20 cellular contexts compared by ENCODE assay signal in the genomic region with DNA sequence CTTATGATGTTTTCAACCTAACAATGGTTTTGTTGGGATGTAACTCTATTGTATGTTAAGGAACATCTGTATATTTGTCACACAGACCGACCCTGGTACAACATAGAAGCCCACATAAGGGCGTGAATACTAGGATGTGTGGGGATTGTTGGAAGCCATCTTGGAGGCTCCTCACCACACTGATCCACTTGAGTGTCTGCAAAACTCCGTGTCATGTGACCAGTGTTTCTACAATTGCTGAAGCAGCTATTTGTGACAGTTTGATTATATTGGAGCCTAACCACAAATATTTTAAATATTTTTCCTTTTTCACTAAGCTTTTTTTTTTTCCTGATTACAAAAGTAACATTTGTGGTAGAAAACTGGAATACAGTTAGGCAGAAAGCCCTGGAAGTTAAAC. TPM values are rescaled to one million over a fixed set of nuclear protein-coding genes. Genes with fewer than 3 reads are reported as not detected.
DNase-seq lines count a peak whose midpoint lies in the region; ATAC-seq, FAIRE-seq and TF ChIP-seq lines count a peak whose summit lies in the region.
"Had no signal": no experiment of that assay in that cellular context is flagged by ENCODE, and none has a peak within 500 bp of the region (broad histone marks: within the 10 kb centered on the region; RNA-seq: fewer than 3 reads in every experiment).

No MANE protein-coding gene starts in this region.

- POLR2A ChIA-PET in AG04450 (lab: Yijun Ruan, JAX) (interaction anchor here (0.7 to 1.0 kb wide), 2 partner anchors 32 to 82 kb away, joined by 4 to 5 read pairs; no protein-coding TSS in a partner anchor), GM12878 (lab: Charles Lee) (interaction anchor here (1.5 kb wide), 1 partner anchor 24 kb away, joined by 5 read pairs; no protein-coding TSS in a partner anchor)

- SMC1A ChIA-PET in GM12878 (lab: Charles Lee; ENCODE audit: uncharacterized antibody, unreplicated experiment) = interaction anchor here (0.6 to 1.3 kb wide), 5 partner anchors 10 to 62 kb away, joined by 3 read pairs; no protein-coding TSS in a partner anchor

- peaks cover 9% of the 10 kb centered on the region for H3K4me1 ChIP-seq in GM12878 (ENCODE audit: control insufficient read depth, insufficient read depth, low read length)
- H3K4me1 ChIP-seq in kidney (ENCODE audit: control insufficient read depth in 1 of 2, insufficient read depth in 1 of 2, low read depth in 1 of 2, low read length in 2 of 2) = no peaks in the 10 kb centered on the region
- H3K4me1 ChIP-seq: parathyroid adenoma had no signal

- peaks cover 0 to 2% of the 10 kb centered on the region in 2 experiments; a peak in 1 of 4 replicates for H3K36me3 ChIP-seq in GM12878 (ENCODE audit: control insufficient read depth in 2 of 2, insufficient read depth in 2 of 2, low read length in 1 of 2)
- H3K36me3 ChIP-seq in kidney (ENCODE audit: control insufficient read depth in 1 of 2, insufficient read depth in 2 of 2, low read length in 2 of 2) = no peaks in the 10 kb centered on the region
- H3K36me3 ChIP-seq: upper lobe of right lung had no signal

- BruUV-seq in GM12878 (replicated peaks; lab: Mats Ljungman, UMichigan) = no TSS peak

- H3K27me3 Mint-ChIP-seq in stimulated activated naive CD8-positive, alpha-beta T cell treated with anti-CD3 and anti-CD28 coated beads, Interleukin-15, amount 100 ng/mL, for 72 hours = no peaks in the 10 kb centered on the region
- H3K27me3 Mint-ChIP-seq: activated CD4-positive, alpha-beta T cell treated with anti-CD3 and anti-CD28 coated beads, Interleukin-2, amount 10 ng/mL, durations not matched to agents 24 days and 14 days; brain; stimulated activated memory B cell treated with anti-CD40 and anti-IgM and Interleukin-4, amounts not matched to agents 10 μg/mL and 1 μg/mL and 100 μg/mL, for 72 hours had no signal

- H3K4me1 Mint-ChIP-seq in stimulated activated naive CD8-positive, alpha-beta T cell treated with anti-CD3 and anti-CD28 coated beads, Interleukin-15, amount 100 ng/mL, for 72 hours = peaks cover 42% of the 10 kb centered on the region
- H3K4me1 Mint-ChIP-seq: activated CD4-positive, alpha-beta T cell treated with anti-CD3 and anti-CD28 coated beads, Interleukin-2, amount 10 ng/mL, durations not matched to agents 24 days and 14 days had no signal

- DNase-seq in AG04450 (ENCODE audit: low read depth, low spot score) (peak; percentile 71), HFF-Myc (ENCODE audit: extremely low read depth, low read depth) (peak; percentile 20), GM12878 (ENCODE audit: low read depth, low spot score) (no peak), kidney (no peak), left cardiac atrium (no peak)
- DNase-seq in stimulated activated naive CD8-positive, alpha-beta T cell treated with anti-CD3 and anti-CD28 coated beads, Interleukin-15, amount 100 ng/mL, for 72 hours = no peak
- DNase-seq: activated CD4-positive, alpha-beta T cell treated with anti-CD3 and anti-CD28 coated beads, Interleukin-2, amount 10 ng/mL, durations not matched to agents 24 days and 14 days; activated CD8-positive, alpha-beta memory T cell treated with anti-CD3 and anti-CD28 coated beads, Interleukin-2, amount 50 U/mL, for 48 hours; activated naive CD4-positive, alpha-beta T cell treated with anti-CD3 and anti-CD28 coated beads for 36 hours; dorsolateral prefrontal cortex; left ventricle myocardium superior; MV-4-11; NCI-H524; upper lobe of right lung had no signal

- H3K4me3 ChIP-seq in AG04450 (ENCODE audit: low read depth, low read length) (no peak overlapping the region), HFF-Myc (replicated peaks; ENCODE audit: low read depth, low read length) (no peak overlapping the region), GM12878 (no peak overlapping the region), kidney (ENCODE audit: low read length in 2 of 2) (no peak overlapping the region)
- H3K4me3 ChIP-seq: dorsolateral prefrontal cortex, upper lobe of right lung had no signal

- no peak overlapping the region for H2AFZ ChIP-seq in GM12878 (ENCODE audit: control insufficient read depth, low read depth, low read length)
- H2AFZ ChIP-seq: parathyroid adenoma had no signal

- no peak overlapping the region for H3K4me2 ChIP-seq in GM12878 (ENCODE audit: control insufficient read depth, insufficient read depth)

- no peak for ATAC-seq in GM12878
- no peak for ATAC-seq in activated CD4-positive, CD25-positive, alpha-beta regulatory T cell treated with anti-CD3 and anti-CD28 coated beads, Interleukin-2, amount 50 U/mL, for 24 hours
- ATAC-seq in left cardiac atrium = no peak
- no peak for ATAC-seq in HG02642 (IDR thresholded peaks at IDR 0.05; ENCODE audit: poor library complexity, unreplicated experiment)
- ATAC-seq in stimulated activated naive CD8-positive, alpha-beta T cell treated with anti-CD3 and anti-CD28 coated beads, Interleukin-15, amount 100 ng/mL, for 72 hours = no peak
- ATAC-seq: stimulated activated memory B cell treated with anti-CD40 and anti-IgM and Interleukin-4, amounts not matched to agents 10 μg/mL and 1 μg/mL and 100 μg/mL, for 72 hours had no signal

- H3K27ac Mint-ChIP-seq in stimulated activated naive CD8-positive, alpha-beta T cell treated with anti-CD3 and anti-CD28 coated beads, Interleukin-15, amount 100 ng/mL, for 72 hours = no peak overlapping the region
- H3K27ac Mint-ChIP-seq: activated CD4-positive, alpha-beta T cell treated with anti-CD3 and anti-CD28 coated beads, Interleukin-2, amount 10 ng/mL, durations not matched to agents 24 days and 14 days; activated naive CD4-positive, alpha-beta T cell treated with anti-CD3 and anti-CD28 coated beads for 36 hours; stimulated activated memory B cell treated with anti-CD40 and anti-IgM and Interleukin-4, amounts not matched to agents 10 μg/mL and 1 μg/mL and 100 μg/mL, for 72 hours had no signal

- intact Hi-C loops in GM12878 (cut with micrococcal nuclease; ENCODE audit: unreplicated experiment) (no loop called here), kidney (cut with DNase I) (no loop called here), left cardiac atrium (cut with DNase I) (no loop called here)

- FAIRE-seq in GM12878 (lab: Jason Lieb, UNC) (no peak), kidney (lab: Jason Lieb, UNC) (peak; percentile 51)
- FAIRE-seq: GM12891 had no signal

- RAD21 ChIA-PET in GM12878 (lab: Charles Lee; ENCODE audit: unreplicated experiment) = no interaction called here

- no peak for TF ChIP-seq RAD21 in GM12878 (IDR thresholded peaks at IDR 0.05; ENCODE audit: insufficient read depth, low read depth, low read length)

- H3K27me3 ChIP-seq in AG04450 (ENCODE audit: control insufficient read depth, insufficient read depth, low read length) (no peaks in the 10 kb centered on the region), GM12878 (replicated peaks in 1 of 2; ENCODE audit: control insufficient read depth in 2 of 2, insufficient read depth in 2 of 2, low read length in 1 of 2) (no peaks in the 10 kb centered on the region)
- H3K27me3 ChIP-seq: dorsolateral prefrontal cortex, upper lobe of right lung had no signal

- no peak overlapping the region for H3K4me3 Mint-ChIP-seq in stimulated activated naive CD8-positive, alpha-beta T cell treated with anti-CD3 and anti-CD28 coated beads, Interleukin-15, amount 100 ng/mL, for 72 hours
- H3K4me3 Mint-ChIP-seq: activated CD4-positive, alpha-beta T cell treated with anti-CD3 and anti-CD28 coated beads, Interleukin-2, amount 10 ng/mL, durations not matched to agents 24 days and 14 days; activated naive CD4-positive, alpha-beta T cell treated with anti-CD3 and anti-CD28 coated beads for 36 hours; stimulated activated memory B cell treated with anti-CD40 and anti-IgM and Interleukin-4, amounts not matched to agents 10 μg/mL and 1 μg/mL and 100 μg/mL, for 72 hours had no signal

- in situ Hi-C loops in GM12878 (cut with MboI) = no loop called here

- CTCF ChIA-PET in AG04450 (lab: Charles Lee) = interaction anchor here (0.6 kb wide), 2 partner anchors 19 to 241 kb away, joined by 3 read pairs; no protein-coding TSS in a partner anchor
- CTCF ChIA-PET in GM12878 (lab: Yijun Ruan, JAX) = interaction anchor here (1.0 kb wide), 1 partner anchor 8 kb away, joined by 3 read pairs; no protein-coding TSS in a partner anchor

- H3K9me3 Mint-ChIP-seq in stimulated activated naive CD8-positive, alpha-beta T cell treated with anti-CD3 and anti-CD28 coated beads, Interleukin-15, amount 100 ng/mL, for 72 hours = peaks cover 6 to 8% of the 10 kb centered on the region in 2 donors
- H3K9me3 Mint-ChIP-seq: activated CD4-positive, alpha-beta T cell treated with anti-CD3 and anti-CD28 coated beads, Interleukin-2, amount 10 ng/mL, durations not matched to agents 24 days and 14 days had no signal

- no peaks in the 10 kb centered on the region for H4K20me1 ChIP-seq in GM12878 (ENCODE audit: control insufficient read depth, insufficient read depth)

- 93% methylated on average over 3 of the region's 3 CpGs for WGBS in GM12878 (ENCODE audit: insufficient coverage, insufficient replicate concordance, low lambda C conversion rate, missing lambda C conversion rate)

- no peak for TF ChIP-seq EP300 in GM12878 (IDR thresholded peaks at IDR 0.05; ENCODE audit: borderline replicate concordance in 1 of 2, control insufficient read depth in 1 of 2, low read depth in 2 of 2, low read length in 2 of 2)

- no peak for TF ChIP-seq POLR2A in GM12878 (IDR thresholded peaks at IDR 0.05; ENCODE audit: low read depth, low read length)

- peaks cover 11% of the 10 kb centered on the region for H3K79me2 ChIP-seq in GM12878 (ENCODE audit: control insufficient read depth, insufficient read depth, low read length)

- H3K9ac ChIP-seq in GM12878 (ENCODE audit: control insufficient read depth, insufficient read depth, low read length) (no peak overlapping the region), kidney (ENCODE audit: low read length in 2 of 2) (no peak overlapping the region)
- H3K9ac ChIP-seq: parathyroid adenoma had no signal

- no peak for TF ChIP-seq CTCF in AG04450 (IDR thresholded peaks at IDR 0.05; ENCODE audit: low read depth, low read length)
- no peak for TF ChIP-seq CTCF in HFF-Myc (IDR thresholded peaks at IDR 0.05; ENCODE audit: low read depth, low read length, missing control alignments)
- no peak for TF ChIP-seq CTCF in GM12878 (IDR thresholded peaks at IDR 0.05 in 2 of 3, conservative IDR thresholded peaks at IDR 0.05 in 1 of 3; ENCODE audit: control insufficient read depth in 2 of 3, extremely low read depth in 1 of 3, insufficient read depth in 1 of 3, low read depth in 3 of 3, low read length in 3 of 3)
- TF ChIP-seq CTCF in kidney (IDR thresholded peaks at IDR 0.05; ENCODE audit: borderline replicate concordance, extremely low read depth, insufficient read depth) = no peak

- H3K27ac ChIP-seq in AG04450 (ENCODE audit: low read depth, low read length) = no peak overlapping the region
- no peak overlapping the region for H3K27ac ChIP-seq in GM12878 (ENCODE audit: control insufficient read depth, insufficient read depth)
- no peak overlapping the region for H3K27ac ChIP-seq in kidney (ENCODE audit: low read depth in 2 of 2, low read length in 2 of 2)
- H3K27ac ChIP-seq: dorsolateral prefrontal cortex, parathyroid adenoma, upper lobe of right lung had no signal

- H3K9me3 ChIP-seq in AG04450 (ENCODE audit: control insufficient read depth, insufficient read depth, low read length) = no peaks in the 10 kb centered on the region
- peaks cover 2% of the 10 kb centered on the region; the same call in 2 of the 3 replicates for H3K9me3 ChIP-seq in GM12878 (replicated peaks; ENCODE audit: control insufficient read depth, insufficient read depth, low read length)
- no peaks in the 10 kb centered on the region for H3K9me3 ChIP-seq in kidney (ENCODE audit: control insufficient read depth in 1 of 2, low read length in 2 of 2)
- H3K9me3 ChIP-seq: upper lobe of right lung had no signal

RNA-seq across cellular contexts. Expression of gene RALA, which starts 27.9 kb away (rescaled TPM):
- polyA plus RNA-seq in AG04450 (2011; rRNA removed) = 45.0 and 59.2 TPM in 2 replicates
- polyA minus RNA-seq in AG04450 (2011; rRNA and poly(A)+ RNA removed) = 58.6 and 65.6 TPM in 2 replicates
- total RNA-seq in GM12878 (2013; cell fraction: nucleolus; rRNA removed) = 14.2 and 15.5 TPM in 2 replicates
- total RNA-seq in GM12878 (2014; rRNA removed) = 7.5 and 8.7 TPM in 2 replicates
- 23.5 and 26.3 TPM in 2 replicates for total RNA-seq in GM12878 (2014; rRNA removed; fragmentation: Illumina TruSeq; extraction: Trizol)
- total RNA-seq in GM12878 (2021) = 22.7 and 27.8 TPM in 2 replicates
- polyA plus RNA-seq in GM12878 (2011; ENCODE audit: low read depth) = 11.7 TPM
- polyA plus RNA-seq in GM12878 (2011; rRNA removed) = 34.6 and 40.7 TPM in 2 replicates
- 11.8 and 12.1 TPM in 2 replicates for polyA plus RNA-seq in GM12878 (2011; cell fraction: cytosol; rRNA removed)
- polyA plus RNA-seq in GM12878 (2011; cell fraction: nucleus; rRNA removed) = 9.0 and 11.2 TPM in 2 replicates
- 19.9 and 20.0 TPM in 2 replicates for polyA plus RNA-seq in GM12878 (2012)
- 29.9 and 38.2 TPM in 2 replicates for polyA plus RNA-seq in GM12878 (2014; fragmentation: Illumina TruSeq; extraction: Trizol)
- 10 to 100 TPM in 1 of 2 experiments, 1 to 10 TPM in 1; 8.1 to 13.3 TPM for polyA plus RNA-seq in GM12878 (2014; fragmentation: Nextera tagmentation; extraction: Ambion mirVana)
- polyA plus RNA-seq in GM12878 (2014; rRNA removed) = 17.8 and 20.6 TPM in 2 replicates
- polyA plus RNA-seq in GM12878 (2016; fragmentation: Nextera tagmentation; extraction: Ambion mirVana) = 10 to 100 TPM; 48.8 to 53.3 TPM
- 19.5 and 38.1 TPM in 2 replicates for polyA minus RNA-seq in GM12878 (2011; rRNA and poly(A)+ RNA removed)
- polyA minus RNA-seq in GM12878 (2011; cell fraction: cytosol; rRNA and poly(A)+ RNA removed) = 13.4 and 14.6 TPM in 2 replicates
- 13.9 and 33.6 TPM in 2 replicates for polyA minus RNA-seq in GM12878 (2011; cell fraction: nucleus; rRNA and poly(A)+ RNA removed)
- total RNA-seq in kidney = 25.1 TPM
- polyA plus RNA-seq in kidney (ENCODE audit: insufficient read depth, low read depth, low replicate concordance) = 21.5 TPM
- 10 to 100 TPM; 21.6 to 22.6 TPM for total RNA-seq in left cardiac atrium

Comparison
In these comparisons a context has a peak if more than half of its experiments do, and no peak if none do; other contexts are left out.
1. DNase-seq: peak in AG04450 (single experiment) and HFF-Myc (single experiment); none in GM12878 (single experiment), kidney (single experiment), left cardiac atrium (single experiment) and stimulated activated naive CD8-positive, alpha-beta T cell treated with anti-CD3 and anti-CD28 coated beads, Interleukin-15, amount 100 ng/mL, for 72 hours (0 of 2).